ENCODE assay signal across 11 cellular contexts in genomic region chr6:166572370-166573261, GRCh38. TPM values are rescaled to one million over a fixed set of nuclear protein-coding genes. Genes with fewer than 3 reads are reported as not detected.
DNase-seq lines count a peak whose midpoint lies in the region; ATAC-seq and TF ChIP-seq lines count a peak whose summit lies in the region.
"Had no signal": no experiment of that assay in that cellular context is flagged by ENCODE, and none has a peak within 500 bp of the region (broad histone marks: within the 10 kb centered on the region; RNA-seq: fewer than 3 reads in every experiment).

No MANE protein-coding gene starts in this region.

- no peak for TF ChIP-seq CTCF in endothelial cell (IDR thresholded peaks at IDR 0.05; ENCODE audit: unreplicated experiment)

- H3K4me1 Mint-ChIP-seq in endothelial cell (ENCODE audit: unreplicated experiment): peaks cover 42% of the 10 kb centered on the region
- no peaks in the 10 kb centered on the region for H3K4me1 Mint-ChIP-seq in activated T-helper 2 cell treated with anti-CD3 and anti-CD28 coated beads, Interferon-gamma antibody, Interleukin-2, Interleukin-4, amounts not matched to agents 10 μg/mL and 5 μg/mL and 100 μg/mL, durations not matched to agents 14 hours and 24 hours and 36 hours (ENCODE audit: low read depth)

- H3K4me1 ChIP-seq in BLaER1 treated with 17β-estradiol and CSF1 and Interleukin-3, amounts not matched to agents 10 nM and 100 nM: peaks cover 15 to 32% (median 20%) of the 10 kb centered on the region in 10 experiments
- peaks cover 0 to 4% of the 10 kb centered on the region in 2 donors for H3K4me1 ChIP-seq in mucosa of rectum (ENCODE audit: control insufficient read depth in 2 of 2, insufficient read depth in 2 of 2, low read length in 2 of 2)

- H3K27ac Mint-ChIP-seq in endothelial cell (ENCODE audit: unreplicated experiment): peak overlapping the region; percentile 70
- no peak overlapping the region for H3K27ac Mint-ChIP-seq in activated T-helper 2 cell treated with anti-CD3 and anti-CD28 coated beads, Interferon-gamma antibody, Interleukin-2, Interleukin-4, amounts not matched to agents 10 μg/mL and 5 μg/mL and 100 μg/mL, durations not matched to agents 14 hours and 24 hours and 36 hours
- H3K27ac Mint-ChIP-seq: activated CD8-positive, alpha-beta T cell treated with anti-CD3 and anti-CD28 coated beads for 36 hours had no signal

- peak overlapping the region in 2 of 11 experiments; percentile 24; a peak in 1 of 22 replicates for H3K9ac ChIP-seq in BLaER1 treated with 17β-estradiol and CSF1 and Interleukin-3, amounts not matched to agents 10 nM and 100 nM
- peak overlapping the region in 1 of 2 donors; percentile 12 for H3K9ac ChIP-seq in mucosa of rectum (ENCODE audit: low read depth in 1 of 2, low read length in 2 of 2)

- H3K9me3 ChIP-seq in BLaER1 treated with 17β-estradiol and CSF1 and Interleukin-3, amounts not matched to agents 10 nM and 100 nM (replicated peaks in 1 of 11): peaks cover 17 to 25% (median 21%) of the 10 kb centered on the region in 11 experiments
- H3K9me3 ChIP-seq in mucosa of rectum (ENCODE audit: control insufficient read depth in 2 of 2, low read length in 2 of 2): no peaks in the 10 kb centered on the region

- DNase-seq in NCI-H460 (ENCODE audit: extremely low read depth, low read depth) (peak; percentile 62), endothelial cell (ENCODE audit: low spot score) (no peak), GM19240 (ENCODE audit: insufficient read length, low spot score) (no peak), NCI-H446 treated with DMSO at 0.1 percent for 48 hours (lab: John Stamatoyannopoulos, UW) (no peak)
- no peak for DNase-seq in activated T-helper 2 cell treated with anti-CD3 and anti-CD28 coated beads, Interferon-gamma antibody, Interleukin-2, Interleukin-4, amounts not matched to agents 10 μg/mL and 5 μg/mL and 100 μg/mL, durations not matched to agents 14 hours and 24 hours and 36 hours (ENCODE audit: low spot score)
- DNase-seq: activated CD8-positive, alpha-beta T cell treated with anti-CD3 and anti-CD28 coated beads for 36 hours; OCI-M1 had no signal

- no peak overlapping the region for H3K4me3 ChIP-seq in BLaER1 treated with 17β-estradiol and CSF1 and Interleukin-3, amounts not matched to agents 10 nM and 100 nM
- no peak overlapping the region for H3K4me3 ChIP-seq in mucosa of rectum (ENCODE audit: low read length in 2 of 2)
- H3K4me3 ChIP-seq: coronary artery had no signal

- peak overlapping the region; percentile 23 to 76 (median 61); a peak in 21 of 22 replicates for H3K4me2 ChIP-seq in BLaER1 treated with 17β-estradiol and CSF1 and Interleukin-3, amounts not matched to agents 10 nM and 100 nM

- peak overlapping the region in 3 of 11 experiments; percentile 37 to 47 (median 42); a peak in 5 of 22 replicates for H3K27ac ChIP-seq in BLaER1 treated with 17β-estradiol and CSF1 and Interleukin-3, amounts not matched to agents 10 nM and 100 nM
- peak overlapping the region; percentile 50 to 56 for H3K27ac ChIP-seq in mucosa of rectum (ENCODE audit: low read depth in 2 of 2, low read length in 2 of 2)
- H3K27ac ChIP-seq: coronary artery had no signal

- peak overlapping the region; percentile 73 for H3K4me3 Mint-ChIP-seq in endothelial cell (ENCODE audit: unreplicated experiment)
- no peak overlapping the region for H3K4me3 Mint-ChIP-seq in activated T-helper 2 cell treated with anti-CD3 and anti-CD28 coated beads, Interferon-gamma antibody, Interleukin-2, Interleukin-4, amounts not matched to agents 10 μg/mL and 5 μg/mL and 100 μg/mL, durations not matched to agents 14 hours and 24 hours and 36 hours (ENCODE audit: low read depth)
- H3K4me3 Mint-ChIP-seq: activated CD8-positive, alpha-beta T cell treated with anti-CD3 and anti-CD28 coated beads for 36 hours had no signal

- H3K9me3 Mint-ChIP-seq in endothelial cell (ENCODE audit: unreplicated experiment): peaks cover 2% of the 10 kb centered on the region
- H3K9me3 Mint-ChIP-seq in activated T-helper 2 cell treated with anti-CD3 and anti-CD28 coated beads, Interferon-gamma antibody, Interleukin-2, Interleukin-4, amounts not matched to agents 10 μg/mL and 5 μg/mL and 100 μg/mL, durations not matched to agents 14 hours and 24 hours and 36 hours: peaks cover 5% of the 10 kb centered on the region

- intact Hi-C loops in activated T-helper 2 cell treated with anti-CD3 and anti-CD28 coated beads, Interferon-gamma antibody, Interleukin-2, Interleukin-4, amounts not matched to agents 10 μg/mL and 5 μg/mL and 100 μg/mL, durations not matched to agents 14 hours and 24 hours and 36 hours (cut with micrococcal nuclease): no loop called here

- H3K27me3 Mint-ChIP-seq in endothelial cell (ENCODE audit: unreplicated experiment): peaks cover 5% of the 10 kb centered on the region
- H3K27me3 Mint-ChIP-seq in activated T-helper 2 cell treated with anti-CD3 and anti-CD28 coated beads, Interferon-gamma antibody, Interleukin-2, Interleukin-4, amounts not matched to agents 10 μg/mL and 5 μg/mL and 100 μg/mL, durations not matched to agents 14 hours and 24 hours and 36 hours (ENCODE audit: low read depth): no peaks in the 10 kb centered on the region

- peaks cover 0 to 45% (median 0%) of the 10 kb centered on the region in 11 experiments; a peak in 5 of 22 replicates for H4K20me1 ChIP-seq in BLaER1 treated with 17β-estradiol and CSF1 and Interleukin-3, amounts not matched to agents 10 nM and 100 nM

- peaks cover 24% of the 10 kb centered on the region for H3K36me3 Mint-ChIP-seq in endothelial cell (ENCODE audit: low read depth, unreplicated experiment)
- H3K36me3 Mint-ChIP-seq in activated T-helper 2 cell treated with anti-CD3 and anti-CD28 coated beads, Interferon-gamma antibody, Interleukin-2, Interleukin-4, amounts not matched to agents 10 μg/mL and 5 μg/mL and 100 μg/mL, durations not matched to agents 14 hours and 24 hours and 36 hours (ENCODE audit: low read depth): no peaks in the 10 kb centered on the region

- no peaks in the 10 kb centered on the region; a peak in 2 of 22 replicates for H3K36me3 ChIP-seq in BLaER1 treated with 17β-estradiol and CSF1 and Interleukin-3, amounts not matched to agents 10 nM and 100 nM
- H3K36me3 ChIP-seq in mucosa of rectum (ENCODE audit: control insufficient read depth in 2 of 2, insufficient read depth in 2 of 2, low read length in 2 of 2): no peaks in the 10 kb centered on the region

- no peaks in the 10 kb centered on the region for H3K27me3 ChIP-seq in BLaER1 treated with 17β-estradiol and CSF1 and Interleukin-3, amounts not matched to agents 10 nM and 100 nM
- no peaks in the 10 kb centered on the region for H3K27me3 ChIP-seq in mucosa of rectum (ENCODE audit: control insufficient read depth in 2 of 2, insufficient read depth in 2 of 2, low read length in 2 of 2)

- no peak for ATAC-seq in HG02678 (IDR thresholded peaks at IDR 0.05; ENCODE audit: unreplicated experiment)
- ATAC-seq: activated CD8-positive, alpha-beta T cell treated with anti-CD3 and anti-CD28 coated beads for 36 hours had no signal

RNA-seq across cellular contexts. Expression of gene RAMACL, which starts 13.9 kb away (rescaled TPM):
- total RNA-seq in NCI-H460 (2014; rRNA removed; shearing (Covaris generic)): 0.17 TPM in 1 of 2 replicates, not detected in the other
- 0.11 and 0.15 TPM in 2 replicates for polyA plus RNA-seq in NCI-H460 (2014; cell fraction: nucleus; rRNA removed)
- 4.9 TPM for total RNA-seq in endothelial cell (ENCODE audit: unreplicated experiment)
- 0.32 TPM in 1 of 2 replicates, not detected in the other for total RNA-seq in activated T-helper 2 cell treated with anti-CD3 and anti-CD28 coated beads, Interferon-gamma antibody, Interleukin-2, Interleukin-4, amounts not matched to agents 10 μg/mL and 5 μg/mL and 100 μg/mL, durations not matched to agents 14 hours and 24 hours and 36 hours

RNA-seq across cellular contexts. Expression of gene RPS6KA2, which starts 54.4 kb away (rescaled TPM):
- total RNA-seq in NCI-H460 (2014; rRNA removed; shearing (Covaris generic)): 6.5 and 6.7 TPM in 2 replicates
- polyA plus RNA-seq in NCI-H460 (2014; cell fraction: nucleus; rRNA removed): 1.6 and 2.2 TPM in 2 replicates
- 105 TPM for total RNA-seq in endothelial cell (ENCODE audit: unreplicated experiment)
- total RNA-seq in activated T-helper 2 cell treated with anti-CD3 and anti-CD28 coated beads, Interferon-gamma antibody, Interleukin-2, Interleukin-4, amounts not matched to agents 10 μg/mL and 5 μg/mL and 100 μg/mL, durations not matched to agents 14 hours and 24 hours and 36 hours: 2.1 and 2.2 TPM in 2 replicates

Comparison
In these comparisons a context has a peak if more than half of its experiments do, and no peak if none do; other contexts are left out.
1. RNA of gene RPS6KA2, which starts 54.4 kb away (total RNA-seq): 105 TPM in endothelial cell (single experiment); 6.5 to 6.7 TPM in NCI-H460 and 2.1 to 2.2 TPM in activated T-helper 2 cell treated with anti-CD3 and anti-CD28 coated beads, Interferon-gamma antibody, Interleukin-2, Interleukin-4, amounts not matched to agents 10 μg/mL and 5 μg/mL and 100 μg/mL, durations not matched to agents 14 hours and 24 hours and 36 hours; every median in the first group is over 10 times any median in the second.